ENCODE assay signal across 27 cellular contexts in the genomic region with DNA sequence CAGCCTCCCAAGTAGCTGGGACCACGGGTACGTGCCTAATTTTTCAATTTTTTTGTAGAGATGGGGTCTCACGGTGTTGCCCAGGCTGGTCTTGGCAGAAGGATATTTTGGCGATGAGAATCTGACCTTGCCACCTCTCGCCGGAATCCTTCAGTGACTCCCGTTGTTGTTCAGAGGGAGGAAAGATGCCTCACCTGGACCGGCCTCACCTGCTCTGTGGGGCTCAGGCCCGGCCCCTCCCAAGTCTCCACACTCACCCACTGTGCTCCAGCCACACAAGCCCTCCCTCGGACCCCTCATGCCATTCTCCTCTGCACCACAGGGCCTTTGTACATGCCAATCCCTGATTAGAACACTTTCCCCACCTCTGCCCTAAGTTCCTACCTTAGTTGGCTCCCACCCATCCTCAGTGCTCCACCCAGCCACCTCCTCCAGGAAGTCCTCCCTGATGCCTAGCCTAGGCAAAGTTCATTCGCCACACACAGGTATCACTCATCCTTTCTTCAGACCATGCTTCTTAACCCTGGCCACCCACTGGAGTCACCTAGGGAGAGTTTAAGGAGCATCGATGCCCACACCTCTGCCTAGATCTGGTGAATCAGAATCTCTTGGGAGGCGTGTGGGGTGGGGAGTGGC.
DNase-seq lines count a peak whose midpoint lies in the region; ATAC-seq, FAIRE-seq and TF ChIP-seq lines count a peak whose summit lies in the region.
"Had no signal": no experiment of that assay in that cellular context is flagged by ENCODE, and none has a peak within 500 bp of the region (broad histone marks: within the 10 kb centered on the region; RNA-seq: fewer than 3 reads in every experiment).

No MANE protein-coding gene starts in this region.

- ATAC-seq in left cardiac atrium (no peak), K562 (no peak), HepG2 (no peak)
- ATAC-seq: GM12878 had no signal

- BruUV-seq in K562 (replicated peaks; lab: Mats Ljungman, UMichigan) (no TSS peak), HepG2 (replicated peaks; lab: Mats Ljungman, UMichigan) (no TSS peak)

- DNase-seq in cardiac septum (ENCODE audit: low spot score): peak; percentile 20
- no peak for DNase-seq in left cardiac atrium
- no peak for DNase-seq in K562 (ENCODE audit: extremely low read depth in 1 of 4, low spot score in 3 of 4)
- no peak for DNase-seq in progenitor cell of endocrine pancreas (ENCODE audit: low spot score, unreplicated experiment)
- DNase-seq in hepatic stellate cell (ENCODE audit: low spot score): no peak
- no peak for DNase-seq in mucosa of gallbladder (ENCODE audit: low spot score)
- no peak for DNase-seq in HepG2 (ENCODE audit: low spot score)
- DNase-seq: ACHN; AML-193; BE2C; CD4-positive, alpha-beta T cell; CD8-positive, alpha-beta memory T cell; DMS 273 treated with DMSO at 0.1 percent for 48 hours; DMS79; EL; GDM1; GM23248; H7; HCEC 1CT had no signal

- FAIRE-seq in K562 (lab: Jason Lieb, UNC): no peak
- no peak for FAIRE-seq in HepG2 (lab: Jason Lieb, UNC)
- FAIRE-seq: A204.1, D721Med, GM12878, GM19239, H1 had no signal

- in situ Hi-C loops in K562 (cut with MboI): no loop called here
- in situ Hi-C loops in HepG2 (cut with HindIII; ENCODE audit: extremely low pct_ligation_motif_present, low pct_unique_long_range_greater_than_20kb): no loop called here

- H3K36me3 ChIP-seq in K562 (ENCODE audit: control insufficient read depth, insufficient read depth, low read length): no peaks in the 10 kb centered on the region
- H3K36me3 ChIP-seq in HepG2 (replicated peaks in 1 of 2; ENCODE audit: control insufficient read depth in 1 of 2, insufficient read depth in 2 of 2, low read length in 2 of 2): no peaks in the 10 kb centered on the region
- H3K36me3 ChIP-seq: BE2C; BLaER1 treated with 17β-estradiol and CSF1 and Interleukin-3, amounts not matched to agents 10 nM and 100 nM had no signal

- H3K4me3 ChIP-seq in K562: no peak overlapping the region
- H3K4me3 ChIP-seq in HepG2 (replicated peaks in 1 of 3; ENCODE audit: insufficient read depth in 1 of 3, low read depth in 2 of 3, low read length in 3 of 3): no peak overlapping the region
- H3K4me3 ChIP-seq: BLaER1 treated with 17β-estradiol and CSF1 and Interleukin-3, amounts not matched to agents 10 nM and 100 nM; GM12878; GM23248 had no signal

- H3K27me3 ChIP-seq in K562 (ENCODE audit: control insufficient read depth in 2 of 2, insufficient read depth in 2 of 2, low read length in 2 of 2) (peaks cover 0 to 11% of the 10 kb centered on the region in 2 experiments; a peak in 1 of 5 replicates), HepG2 (ENCODE audit: control insufficient read depth in 1 of 2, insufficient read depth in 2 of 2, low read length in 2 of 2) (peaks cover 2 to 18% of the 10 kb centered on the region in 2 experiments; a peak in 3 of 5 replicates)
- H3K27me3 ChIP-seq: BE2C; BLaER1 treated with 17β-estradiol and CSF1 and Interleukin-3, amounts not matched to agents 10 nM and 100 nM had no signal

- no peak for TF ChIP-seq RAD21 in K562 (CRISPR knock-in tag; conservative IDR thresholded peaks at IDR 0.05 in 1 of 2, IDR thresholded peaks at IDR 0.05 in 1 of 2)
- no peak for TF ChIP-seq RAD21 in HepG2 (CRISPR knock-in tag; IDR thresholded peaks at IDR 0.05)

- no peak overlapping the region for H3K9ac ChIP-seq in K562 (ENCODE audit: insufficient read depth in 1 of 2, low read depth in 2 of 2, low read length in 2 of 2)
- no peak overlapping the region for H3K9ac ChIP-seq in HepG2 (ENCODE audit: insufficient read depth, low read depth, low read length)
- H3K9ac ChIP-seq: BLaER1 treated with 17β-estradiol and CSF1 and Interleukin-3, amounts not matched to agents 10 nM and 100 nM; GM23248 had no signal

- H3K4me1 Mint-ChIP-seq in progenitor cell of endocrine pancreas (ENCODE audit: low read depth): no peaks in the 10 kb centered on the region
- H3K4me1 Mint-ChIP-seq: CD14-positive monocyte; CD8-positive, alpha-beta memory T cell had no signal

- no peaks in the 10 kb centered on the region for H3K79me2 ChIP-seq in K562 (ENCODE audit: control insufficient read depth, insufficient read depth, low read length)
- no peaks in the 10 kb centered on the region for H3K79me2 ChIP-seq in HepG2 (ENCODE audit: insufficient read depth, low read length)

- no peak overlapping the region for H3K4me3 Mint-ChIP-seq in progenitor cell of endocrine pancreas (ENCODE audit: low read depth)
- H3K4me3 Mint-ChIP-seq: CD14-positive monocyte; CD4-positive, alpha-beta T cell; CD8-positive, alpha-beta memory T cell had no signal

- POLR2A ChIA-PET in K562 (lab: Yijun Ruan, JAX) (no interaction called here), HepG2 (lab: Yijun Ruan, JAX) (no interaction called here)

- H3K9me3 Mint-ChIP-seq in progenitor cell of endocrine pancreas (ENCODE audit: low read depth): no peaks in the 10 kb centered on the region
- H3K9me3 Mint-ChIP-seq: CD4-positive, alpha-beta T cell had no signal

- no peak for TF ChIP-seq EP300 in K562 (IDR thresholded peaks at IDR 0.05; ENCODE audit: low read length)
- TF ChIP-seq EP300 in HepG2 (IDR thresholded peaks at IDR 0.05; ENCODE audit: low read depth in 2 of 2, low read length in 2 of 2): no peak
- TF ChIP-seq EP300 in HepG2 (CRISPR knock-in tag; IDR thresholded peaks at IDR 0.05; ENCODE audit: borderline replicate concordance): no peak

- H3K9me3 ChIP-seq in K562 (replicated peaks; ENCODE audit: control insufficient read depth, insufficient read depth, low read depth, low read length) (no peaks in the 10 kb centered on the region), HepG2 (ENCODE audit: low read length) (no peaks in the 10 kb centered on the region)
- H3K9me3 ChIP-seq: BE2C had no signal

- no peaks in the 10 kb centered on the region for H3K9me1 ChIP-seq in K562 (ENCODE audit: control insufficient read depth, insufficient read depth, low read length)

- H3K4me1 ChIP-seq in K562 (replicated peaks in 1 of 2; ENCODE audit: control insufficient read depth in 2 of 2, insufficient read depth in 2 of 2, low read length in 2 of 2) (no peaks in the 10 kb centered on the region), HepG2 (ENCODE audit: insufficient read depth, low read length) (no peaks in the 10 kb centered on the region)

- TF ChIP-seq POLR2A in K562 (conservative IDR thresholded peaks at IDR 0.05) (no peak), HepG2 (IDR thresholded peaks at IDR 0.05; ENCODE audit: insufficient read depth in 1 of 2, low read depth in 2 of 2, low read length in 2 of 2) (no peak)

- H3K4me2 ChIP-seq in K562 (ENCODE audit: insufficient read depth, low read length) (no peak overlapping the region), HepG2 (ENCODE audit: low read depth, low read length) (no peak overlapping the region)
- H3K4me2 ChIP-seq: BLaER1 treated with 17β-estradiol and CSF1 and Interleukin-3, amounts not matched to agents 10 nM and 100 nM had no signal

- peaks cover 34% of the 10 kb centered on the region for H3K27me3 Mint-ChIP-seq in progenitor cell of endocrine pancreas

- CTCF ChIA-PET in K562 (lab: Yijun Ruan, JAX; ENCODE audit: low intra/inter-chr PET ratio) (no interaction called here), HepG2 (lab: Yijun Ruan, JAX; ENCODE audit: low intra/inter-chr PET ratio, low total read pairs) (no interaction called here)

- H4K20me1 ChIP-seq in K562 (replicated peaks; ENCODE audit: control insufficient read depth, insufficient read depth, low read length): no peaks in the 10 kb centered on the region; the same call in 1 of the 2 replicates
- no peaks in the 10 kb centered on the region for H4K20me1 ChIP-seq in HepG2 (ENCODE audit: insufficient read depth, low read length)
- H4K20me1 ChIP-seq: BLaER1 treated with 17β-estradiol and CSF1 and Interleukin-3, amounts not matched to agents 10 nM and 100 nM had no signal

- H3K36me3 Mint-ChIP-seq in progenitor cell of endocrine pancreas (ENCODE audit: insufficient read depth): no peaks in the 10 kb centered on the region
- H3K36me3 Mint-ChIP-seq: CD14-positive monocyte; CD8-positive, alpha-beta memory T cell had no signal

- peak overlapping the region; percentile 77 for H3K27ac Mint-ChIP-seq in progenitor cell of endocrine pancreas
- H3K27ac Mint-ChIP-seq: CD14-positive monocyte; CD4-positive, alpha-beta T cell; CD8-positive, alpha-beta memory T cell had no signal

- H2AFZ ChIP-seq in K562 (ENCODE audit: low read depth, low read length) (no peak overlapping the region), HepG2 (ENCODE audit: low read length) (no peak overlapping the region)
- H2AFZ ChIP-seq: GM23248 had no signal

- H3K27ac ChIP-seq in K562 (ENCODE audit: extremely low read depth, low read depth, low read length): no peak overlapping the region
- H3K27ac ChIP-seq in HepG2 (ENCODE audit: extremely low read length, insufficient read depth, low read length): no peak overlapping the region
- H3K27ac ChIP-seq: 22Rv1; BLaER1 treated with 17β-estradiol and CSF1 and Interleukin-3, amounts not matched to agents 10 nM and 100 nM; GM23248 had no signal

- TF ChIP-seq CTCF in K562 (IDR thresholded peaks at IDR 0.05 in 2 of 3, conservative IDR thresholded peaks at IDR 0.05 in 1 of 3; ENCODE audit: insufficient read depth in 2 of 3, low read depth in 1 of 3, low read length in 3 of 3): no peak
- no peak for TF ChIP-seq CTCF in progenitor cell of endocrine pancreas (IDR thresholded peaks at IDR 0.05; ENCODE audit: unreplicated experiment)
- no peak for TF ChIP-seq CTCF in HepG2 (CRISPR knock-in tag; IDR thresholded peaks at IDR 0.05)

- intact Hi-C loops in cardiac septum (cut with DNase I) (no loop called here), left cardiac atrium (cut with DNase I) (no loop called here), K562 (cut with micrococcal nuclease) (no loop called here), HepG2 (cut with micrococcal nuclease; ENCODE audit: unreplicated experiment) (no loop called here)

- 6% methylated on average over 13 of the region's 13 CpGs for WGBS in K562 (ENCODE audit: insufficient coverage, low coverage, missing lambda C conversion rate)
- WGBS in HepG2 (ENCODE audit: low lambda C conversion rate): 35% methylated on average over 13 of the region's 13 CpGs

TF ChIP-seq in K562, 482 proteins besides CTCF, POLR2A, EP300 and RAD21 (continues in another document):
- TF ChIP-seq ZNF140 (CRISPR knock-in tag; IDR thresholded peaks at IDR 0.05) (no peak), ZNF589 (CRISPR knock-in tag; IDR thresholded peaks at IDR 0.05; ENCODE audit: low read depth) (no peak), RBM25 (IDR thresholded peaks at IDR 0.05; ENCODE audit: low read depth, low read length, severe bottlenecking) (peak; percentile 33)

TF ChIP-seq in HepG2, 621 proteins besides CTCF, POLR2A, EP300 and RAD21 (continues in another document):
- TF ChIP-seq ZNF24 (IDR thresholded peaks at IDR 0.05) (no peak), TBL1XR1 (IDR thresholded peaks at IDR 0.05; ENCODE audit: borderline replicate concordance, low read length, partially characterized antibody) (no peak), MTA1 (CRISPR knock-in tag; IDR thresholded peaks at IDR 0.05; ENCODE audit: borderline replicate concordance) (no peak), SMARCE1 (IDR thresholded peaks at IDR 0.05; ENCODE audit: borderline replicate concordance) (no peak), NR2C2 (CRISPR knock-in tag; IDR thresholded peaks at IDR 0.05; ENCODE audit: borderline replicate concordance) (no peak), TSC22D2 (CRISPR knock-in tag; IDR thresholded peaks at IDR 0.05; ENCODE audit: borderline replicate concordance) (no peak)
